21 cellular contexts compared by ENCODE assay signal in the genomic region with DNA sequence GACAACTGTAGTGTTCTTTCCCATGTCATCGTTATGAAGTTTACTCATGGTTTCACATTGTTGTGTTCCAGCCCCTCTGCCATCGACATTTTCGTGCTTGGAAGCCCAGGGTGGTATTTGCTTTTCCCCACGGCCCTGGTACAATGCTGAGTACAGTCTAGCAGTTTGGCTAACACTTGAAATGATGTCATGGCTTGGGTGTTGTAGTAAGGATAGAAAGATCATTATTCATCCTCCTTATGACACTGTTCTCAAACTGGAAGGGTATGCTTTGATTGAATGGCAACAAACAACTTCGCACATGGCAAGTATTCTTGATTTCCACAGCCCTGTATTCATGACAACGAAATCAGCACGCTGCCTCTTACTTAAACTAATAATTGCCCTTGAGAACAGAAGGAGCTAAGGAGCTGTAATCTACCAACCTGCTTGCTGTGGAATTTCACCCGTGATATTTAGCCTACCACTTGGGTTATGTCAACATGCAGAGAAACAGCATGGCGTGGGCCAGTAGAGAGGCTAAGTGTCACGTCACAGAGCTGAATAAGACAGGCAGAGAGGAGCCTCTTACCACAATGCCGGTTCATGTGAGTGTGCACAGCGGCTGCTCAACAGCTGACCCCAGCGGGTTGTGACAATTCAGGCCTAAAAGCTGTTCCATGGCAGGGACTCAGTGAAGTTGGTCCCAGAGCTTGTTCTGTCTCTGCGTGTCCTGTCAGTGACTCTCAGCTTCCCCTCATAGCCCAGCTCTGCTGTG.
"Had no signal": no experiment of that assay in that cellular context is flagged by ENCODE, and none has a peak within 500 bp of the region (broad histone marks: within the 10 kb centered on the region; RNA-seq: fewer than 3 reads in every experiment).

No MANE protein-coding gene starts in this region.

- DNase-seq: activated CD4-positive, alpha-beta memory T cell treated with anti-CD3 and anti-CD28 coated beads, Interleukin-2, amount 10 ng/mL, durations not matched to agents 7 days and 5 days; activated CD4-positive, alpha-beta T cell treated with anti-CD3 and anti-CD28 coated beads for 48 hours; activated effector memory CD4-positive, alpha-beta T cell treated with anti-CD3 and anti-CD28 coated beads, Interleukin-2, amount 50 U/mL, for 16 hours; activated naive CD4-positive, alpha-beta T cell treated with anti-CD3 and anti-CD28 coated beads, Interleukin-2, amount 50 U/mL, for 16 hours; anterior cingulate cortex; colonic mucosa; dorsolateral prefrontal cortex; effector memory CD8-positive, alpha-beta T cell; hypothalamus; left colon; midbrain; ovary; stimulated activated CD4-positive, alpha-beta T cell treated with anti-CD3 and anti-CD28 coated beads, Interleukin-4, amount 100 ng/mL, for 24 hours; stimulated activated naive CD4-positive, alpha-beta T cell treated with Interleukin-2 at 50 U/mL for 16 hours had no signal

- H3K27ac ChIP-seq: colonic mucosa, dorsolateral prefrontal cortex, esophagus muscularis mucosa, neutrophil, ovary, prostate gland, thoracic aorta had no signal

- H3K9me3 ChIP-seq: colonic mucosa, esophagus muscularis mucosa, neutrophil, ovary, prostate gland, thoracic aorta had no signal

- ATAC-seq: effector memory CD8-positive, alpha-beta T cell; left colon had no signal

- H3K4me1 ChIP-seq: colonic mucosa, esophagus muscularis mucosa, prostate gland had no signal

- FAIRE-seq: endothelial cell of umbilical vein, frontal cortex, keratinocyte had no signal

- H3K4me3 ChIP-seq: colonic mucosa, dorsolateral prefrontal cortex, esophagus muscularis mucosa, ovary, prostate gland, thoracic aorta had no signal

- H3K36me3 ChIP-seq: colonic mucosa, esophagus muscularis mucosa, neutrophil, ovary, prostate gland, thoracic aorta had no signal

- H3K27me3 ChIP-seq: colonic mucosa, esophagus muscularis mucosa, neutrophil, ovary had no signal
